8 cellular contexts compared by ENCODE assay signal in the genomic region with DNA sequence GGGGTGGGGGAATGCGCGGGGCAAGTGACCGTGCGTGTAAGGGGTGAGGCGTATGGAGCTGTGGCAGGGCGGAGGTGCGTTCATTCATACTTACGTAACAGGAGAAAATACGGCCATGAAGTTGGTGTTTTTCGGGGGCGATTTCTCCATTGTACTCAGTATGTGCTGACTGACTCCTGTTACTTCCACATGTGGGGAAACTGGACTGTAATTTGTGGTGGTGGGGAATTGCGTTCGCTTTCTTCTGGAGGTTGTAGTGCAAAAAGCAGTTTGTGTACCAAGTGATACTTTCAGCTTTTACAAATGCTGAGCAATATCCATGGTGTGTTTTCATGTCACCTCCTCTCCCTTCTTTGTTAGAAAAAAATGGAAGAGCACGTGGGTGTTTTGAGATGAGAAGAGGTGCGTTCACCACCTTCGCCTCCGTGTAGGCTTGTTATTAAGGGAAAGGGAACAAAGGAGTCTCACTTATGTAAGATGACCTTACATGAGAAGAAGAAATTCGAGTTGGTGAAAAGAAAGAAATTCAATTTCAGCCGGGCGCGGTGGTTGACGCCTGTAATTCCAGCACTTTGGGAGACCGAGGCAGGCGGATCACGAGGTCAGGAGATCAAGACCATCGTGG.
DNase-seq lines count a peak whose midpoint lies in the region; ATAC-seq and TF ChIP-seq lines count a peak whose summit lies in the region.
"Not testable (repeated sequence)": the region's sequence is repeated elsewhere in the genome, so short reads cannot be mapped to it uniquely, and the experiment has no call there.

No MANE protein-coding gene starts in this region.

- not testable (repeated sequence) for H2AFZ ChIP-seq in neuron (ENCODE audit: low read depth, low read length)

- WGBS in endodermal cell (ENCODE audit: insufficient coverage in 1 of 2, insufficient read length in 1 of 2), 2 experiments: 24 to 25% methylated on average over 4 to 18 of the region's 26 CpGs

- H3K4me1 ChIP-seq in RWPE2 (ENCODE audit: insufficient read depth, poor library complexity, severe bottlenecking); endodermal cell (ENCODE audit: control insufficient read depth, insufficient read depth, low read length); iPS-18a (ENCODE audit: control insufficient read depth, low read depth, low read length); neuron (ENCODE audit: insufficient read depth, low read length): not testable (repeated sequence)

- not testable (repeated sequence) for H3K4me3 ChIP-seq in RWPE2 (ENCODE audit: severe bottlenecking); endodermal cell (ENCODE audit: low read length)
- H3K4me3 ChIP-seq in iPS-18a (ENCODE audit: low read length) (peak overlapping the region; percentile 33), neuron (ENCODE audit: low read length) (peak overlapping the region; percentile 23)

- DNase-seq in EH (ENCODE audit: low read depth): peak; percentile 87
- DNase-seq in HPDE6-E6E7 (ENCODE audit: extremely low spot score): peak; percentile 0
- DNase-seq in RWPE2 (ENCODE audit: low spot score): peak; percentile 47
- not testable (repeated sequence) for DNase-seq in activated naive CD8-positive, alpha-beta T cell treated with anti-CD3 and anti-CD28 coated beads, Interleukin-2, amount 50 U/mL, for 24 hours
- DNase-seq in endodermal cell: peak; percentile 26
- DNase-seq in substantia nigra (lab: John Stamatoyannopoulos, UW): peak in 26 of 49 donors; percentile 1 to 66 (median 27)

- TF ChIP-seq CTCF in RWPE2 (IDR thresholded peaks at IDR 0.05; ENCODE audit: poor library complexity, severe bottlenecking); endodermal cell (conservative IDR thresholded peaks at IDR 0.05): not testable (repeated sequence)

- H3K9me3 ChIP-seq in RWPE2 (ENCODE audit: severe bottlenecking); endodermal cell (ENCODE audit: control insufficient read depth, low read length); iPS-18a (ENCODE audit: control insufficient read depth, low read depth, low read length); neuron (ENCODE audit: low read length): not testable (repeated sequence)

- not testable (repeated sequence) for H3K36me3 ChIP-seq in RWPE2 (ENCODE audit: low read depth); endodermal cell (ENCODE audit: control insufficient read depth, insufficient read depth, low read length); iPS-18a (ENCODE audit: control insufficient read depth, low read depth, low read length); neuron (ENCODE audit: insufficient read depth, low read length)

- peak; percentile 91 for ATAC-seq in RWPE2 (ENCODE audit: low read depth)
- ATAC-seq in activated naive CD8-positive, alpha-beta T cell treated with anti-CD3 and anti-CD28 coated beads, Interleukin-2, amount 50 U/mL, for 24 hours: peak; percentile 91

- peak overlapping the region; percentile 53 for H3K4me3 Mint-ChIP-seq in activated naive CD8-positive, alpha-beta T cell treated with anti-CD3 and anti-CD28 coated beads, Interleukin-2, amount 50 U/mL, for 24 hours
- H3K4me3 Mint-ChIP-seq in endodermal cell: peak overlapping the region; percentile 50

- not testable (repeated sequence) for H3K27me3 ChIP-seq in RWPE2 (ENCODE audit: insufficient read depth, poor library complexity, severe bottlenecking); endodermal cell (ENCODE audit: control insufficient read depth, insufficient read depth, low read length, poor library complexity, severe bottlenecking); iPS-18a (ENCODE audit: control insufficient read depth, insufficient read depth, low read length); neuron (ENCODE audit: insufficient read depth, low read length)

- peaks cover 12% of the 10 kb centered on the region for H3K4me1 Mint-ChIP-seq in activated naive CD8-positive, alpha-beta T cell treated with anti-CD3 and anti-CD28 coated beads, Interleukin-2, amount 50 U/mL, for 24 hours
- H3K4me1 Mint-ChIP-seq in endodermal cell: not testable (repeated sequence)

- H3K9me3 Mint-ChIP-seq in activated naive CD8-positive, alpha-beta T cell treated with anti-CD3 and anti-CD28 coated beads, Interleukin-2, amount 50 U/mL, for 24 hours; endodermal cell: not testable (repeated sequence)

- not testable (repeated sequence) for H3K27ac ChIP-seq in RWPE2 (ENCODE audit: poor library complexity, severe bottlenecking); iPS-18a (ENCODE audit: low read length); substantia nigra (ENCODE audit: low read depth, low read length, poor library complexity, severe bottlenecking)
- H3K27ac ChIP-seq in endodermal cell (ENCODE audit: low read depth, low read length): peak overlapping the region; percentile 69

- not testable (repeated sequence) for H3K27me3 Mint-ChIP-seq in activated naive CD8-positive, alpha-beta T cell treated with anti-CD3 and anti-CD28 coated beads, Interleukin-2, amount 50 U/mL, for 24 hours; endodermal cell (ENCODE audit: insufficient read depth)

- H3K9ac ChIP-seq in endodermal cell (ENCODE audit: extremely low read depth, low read length, poor library complexity, severe bottlenecking) (peak overlapping the region; percentile 22), iPS-18a (ENCODE audit: low read length) (peak overlapping the region; percentile 50)

- peak overlapping the region; percentile 77 for H3K27ac Mint-ChIP-seq in activated naive CD8-positive, alpha-beta T cell treated with anti-CD3 and anti-CD28 coated beads, Interleukin-2, amount 50 U/mL, for 24 hours
- H3K27ac Mint-ChIP-seq in endodermal cell: peak overlapping the region; percentile 99

- H3K36me3 Mint-ChIP-seq in activated naive CD8-positive, alpha-beta T cell treated with anti-CD3 and anti-CD28 coated beads, Interleukin-2, amount 50 U/mL, for 24 hours (ENCODE audit: low read depth); endodermal cell (ENCODE audit: low read depth): not testable (repeated sequence)
